In the genomic region with DNA sequence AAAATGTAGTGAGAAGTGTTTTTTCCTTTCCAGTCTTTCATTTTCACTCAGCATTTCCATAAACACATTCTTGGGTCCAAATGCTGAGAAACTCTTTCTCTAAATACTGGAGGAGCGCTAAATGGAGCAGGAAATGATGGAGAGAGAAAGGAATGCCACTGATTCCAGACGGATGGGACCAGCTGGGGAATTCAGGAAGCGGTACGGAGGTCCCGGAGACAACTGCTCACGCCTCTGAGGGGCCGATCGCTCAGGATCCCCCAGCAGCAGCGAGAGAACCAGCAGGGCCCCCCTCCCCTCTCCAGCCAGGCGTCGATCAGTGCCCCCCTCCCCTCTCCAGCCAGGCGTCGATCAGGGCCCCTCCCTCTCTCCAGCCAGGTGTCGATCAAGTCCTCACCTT, we compare ENCODE assay signal across 8 cellular contexts.
DNase-seq lines count a peak whose midpoint lies in the region; ATAC-seq lines count a peak whose summit lies in the region.
"Had no signal": no experiment of that assay in that cellular context is flagged by ENCODE, and none has a peak within 500 bp of the region (broad histone marks: within the 10 kb centered on the region; RNA-seq: fewer than 3 reads in every experiment).

No MANE protein-coding gene starts in this region.

- H3K4me1 ChIP-seq in adipocyte (ENCODE audit: control insufficient read depth, insufficient read depth, low read length): peaks cover 43% of the 10 kb centered on the region

- DNase-seq in HS-27A (ENCODE audit: low read depth) (peak; percentile 79), adipocyte (ENCODE audit: low read depth) (peak; percentile 92), hepatic stellate cell (ENCODE audit: low spot score) (peak; percentile 94), putamen (ENCODE audit: low spot score) (no peak)

- no peak for ATAC-seq in GM18858 (IDR thresholded peaks at IDR 0.05; ENCODE audit: unreplicated experiment)
- no peak for ATAC-seq in GM21576 (IDR thresholded peaks at IDR 0.05; ENCODE audit: unreplicated experiment)

- peak overlapping the region; percentile 79 for H3K9ac ChIP-seq in adipocyte (ENCODE audit: low read length)

- no peaks in the 10 kb centered on the region for H3K9me3 ChIP-seq in adipocyte (ENCODE audit: control insufficient read depth, low read length)

- no peaks in the 10 kb centered on the region for H3K27me3 ChIP-seq in adipocyte (replicated peaks; ENCODE audit: control insufficient read depth, insufficient read depth, low read length)

- no peak overlapping the region for H3K4me3 ChIP-seq in adipocyte (ENCODE audit: low read length)
- H3K4me3 ChIP-seq in skin epidermis: no peak overlapping the region

- no peaks in the 10 kb centered on the region for H3K36me3 ChIP-seq in adipocyte (ENCODE audit: control insufficient read depth, insufficient read depth, low read length, severe bottlenecking)

- peak overlapping the region in 19 of 21 experiments; percentile 40 to 86 (median 72) for H3K27ac ChIP-seq in skin epidermis
- H3K27ac ChIP-seq: VCaP had no signal
